In genomic region chr1:177928194-177928593, GRCh38 we compare ENCODE assay signal across 15 cellular contexts. TPM values are rescaled to one million over a fixed set of nuclear protein-coding genes. Genes with fewer than 3 reads are reported as not detected.
DNase-seq lines count a peak whose midpoint lies in the region; ATAC-seq and TF ChIP-seq lines count a peak whose summit lies in the region.
"Had no signal": no experiment of that assay in that cellular context is flagged by ENCODE, and none has a peak within 500 bp of the region (broad histone marks: within the 10 kb centered on the region; RNA-seq: fewer than 3 reads in every experiment).

No MANE protein-coding gene starts in this region.

- H3K27ac Mint-ChIP-seq in progenitor cell of endocrine pancreas, result no peak overlapping the region
- H3K27ac Mint-ChIP-seq: activated CD4-positive, alpha-beta T cell treated with anti-CD3 and anti-CD28 coated beads, Interleukin-2, amount 10 ng/mL, durations not matched to agents 7 days and 5 days; activated T-helper 17 cell treated with anti-CD3 and anti-CD28 coated beads, Interleukin-2, amount 50 U/mL, for 72 hours; stimulated activated naive CD8-positive, alpha-beta T cell treated with anti-CD3 and anti-CD28 coated beads, Interleukin-15, amount 100 ng/mL, for 72 hours had no signal

- peak; percentile 33 for TF ChIP-seq CTCF in RWPE2 (IDR thresholded peaks at IDR 0.05; ENCODE audit: poor library complexity, severe bottlenecking)
- peak; percentile 30 for TF ChIP-seq CTCF in fibroblast of mammary gland (conservative IDR thresholded peaks at IDR 0.05; ENCODE audit: control insufficient read depth, insufficient read depth, low read depth, low read length)
- peak; percentile 28 for TF ChIP-seq CTCF in progenitor cell of endocrine pancreas (IDR thresholded peaks at IDR 0.05; ENCODE audit: unreplicated experiment)

- H3K9me3 Mint-ChIP-seq in progenitor cell of endocrine pancreas (ENCODE audit: low read depth), result no peaks in the 10 kb centered on the region
- H3K9me3 Mint-ChIP-seq: activated CD4-positive, alpha-beta T cell treated with anti-CD3 and anti-CD28 coated beads, Interleukin-2, amount 10 ng/mL, durations not matched to agents 7 days and 5 days; activated T-helper 17 cell treated with anti-CD3 and anti-CD28 coated beads, Interleukin-2, amount 50 U/mL, for 72 hours; stimulated activated naive CD8-positive, alpha-beta T cell treated with anti-CD3 and anti-CD28 coated beads, Interleukin-15, amount 100 ng/mL, for 72 hours had no signal

- no peak overlapping the region for H3K4me3 ChIP-seq in RWPE2 (ENCODE audit: severe bottlenecking)
- no peak overlapping the region for H3K4me3 ChIP-seq in fibroblast of mammary gland (ENCODE audit: control insufficient read depth, low read depth, low read length)
- H3K4me3 ChIP-seq: gastroesophageal sphincter, left ventricle myocardium inferior had no signal

- peaks cover 6% of the 10 kb centered on the region for H3K27me3 Mint-ChIP-seq in progenitor cell of endocrine pancreas
- H3K27me3 Mint-ChIP-seq: activated CD4-positive, alpha-beta T cell treated with anti-CD3 and anti-CD28 coated beads, Interleukin-2, amount 10 ng/mL, durations not matched to agents 7 days and 5 days; activated T-helper 17 cell treated with anti-CD3 and anti-CD28 coated beads, Interleukin-2, amount 50 U/mL, for 72 hours; stimulated activated naive CD8-positive, alpha-beta T cell treated with anti-CD3 and anti-CD28 coated beads, Interleukin-15, amount 100 ng/mL, for 72 hours had no signal

- no peaks in the 10 kb centered on the region for H3K36me3 Mint-ChIP-seq in progenitor cell of endocrine pancreas (ENCODE audit: insufficient read depth)

- H3K4me3 Mint-ChIP-seq in progenitor cell of endocrine pancreas (ENCODE audit: low read depth), result no peak overlapping the region
- H3K4me3 Mint-ChIP-seq: activated CD4-positive, alpha-beta T cell treated with anti-CD3 and anti-CD28 coated beads, Interleukin-2, amount 10 ng/mL, durations not matched to agents 7 days and 5 days; activated T-helper 17 cell treated with anti-CD3 and anti-CD28 coated beads, Interleukin-2, amount 50 U/mL, for 72 hours; stimulated activated naive CD8-positive, alpha-beta T cell treated with anti-CD3 and anti-CD28 coated beads, Interleukin-15, amount 100 ng/mL, for 72 hours had no signal

- DNase-seq in HCEC 1CT, result peak; percentile 64
- DNase-seq in RWPE2 (ENCODE audit: low spot score), result no peak
- DNase-seq in fibroblast of mammary gland (ENCODE audit: low read depth), result peak; percentile 36
- no peak for DNase-seq in progenitor cell of endocrine pancreas (ENCODE audit: low spot score, unreplicated experiment)
- DNase-seq in middle frontal gyrus (ENCODE audit: extremely low spot score, low spot score), result no peak
- DNase-seq: activated CD4-positive, alpha-beta T cell treated with anti-CD3 and anti-CD28 coated beads, Interleukin-2, amount 10 ng/mL, durations not matched to agents 7 days and 5 days; DMS79; left ventricle myocardium inferior; NCI-H446 treated with DMSO at 0.1 percent for 48 hours; stimulated activated naive CD8-positive, alpha-beta T cell treated with anti-CD3 and anti-CD28 coated beads, Interleukin-15, amount 100 ng/mL, for 72 hours; SW 1271 had no signal

- H3K4me1 ChIP-seq in RWPE2 (ENCODE audit: insufficient read depth, poor library complexity, severe bottlenecking), result peaks cover 23% of the 10 kb centered on the region
- H3K4me1 ChIP-seq: gastroesophageal sphincter, left ventricle myocardium inferior had no signal

- no peaks in the 10 kb centered on the region for H3K9me3 ChIP-seq in RWPE2 (ENCODE audit: severe bottlenecking)
- H3K9me3 ChIP-seq: gastroesophageal sphincter, left ventricle myocardium inferior had no signal

- no peaks in the 10 kb centered on the region for H3K4me1 Mint-ChIP-seq in progenitor cell of endocrine pancreas (ENCODE audit: low read depth)
- H3K4me1 Mint-ChIP-seq: activated CD4-positive, alpha-beta T cell treated with anti-CD3 and anti-CD28 coated beads, Interleukin-2, amount 10 ng/mL, durations not matched to agents 7 days and 5 days; activated T-helper 17 cell treated with anti-CD3 and anti-CD28 coated beads, Interleukin-2, amount 50 U/mL, for 72 hours; stimulated activated naive CD8-positive, alpha-beta T cell treated with anti-CD3 and anti-CD28 coated beads, Interleukin-15, amount 100 ng/mL, for 72 hours had no signal

- H3K27me3 ChIP-seq in RWPE2 (ENCODE audit: insufficient read depth, poor library complexity, severe bottlenecking), result no peaks in the 10 kb centered on the region
- H3K27me3 ChIP-seq: gastroesophageal sphincter had no signal

- ATAC-seq in RWPE2 (ENCODE audit: low read depth), result no peak
- ATAC-seq in HG03442 (IDR thresholded peaks at IDR 0.05; ENCODE audit: unreplicated experiment), result no peak
- ATAC-seq in HG03095 (IDR thresholded peaks at IDR 0.05; ENCODE audit: unreplicated experiment), result no peak
- ATAC-seq: activated T-helper 17 cell treated with anti-CD3 and anti-CD28 coated beads, Interleukin-2, amount 50 U/mL, for 72 hours; gastroesophageal sphincter; stimulated activated naive CD8-positive, alpha-beta T cell treated with anti-CD3 and anti-CD28 coated beads, Interleukin-15, amount 100 ng/mL, for 72 hours had no signal

- H3K27ac ChIP-seq in RWPE2 (ENCODE audit: poor library complexity, severe bottlenecking), result peak overlapping the region; percentile 91
- H3K27ac ChIP-seq: gastroesophageal sphincter, left ventricle myocardium inferior had no signal

- H3K36me3 ChIP-seq in RWPE2 (ENCODE audit: low read depth), result no peaks in the 10 kb centered on the region

RNA-seq across cellular contexts. Expression of gene SEC16B, which starts 41.7 kb away (rescaled TPM):
- total RNA-seq in progenitor cell of endocrine pancreas, result 0.67 and 1.5 TPM in 2 replicates
- total RNA-seq: activated T-helper 17 cell treated with anti-CD3 and anti-CD28 coated beads, Interleukin-2, amount 50 U/mL, for 72 hours had no signal

Comparison
In these comparisons a context has a peak if more than half of its experiments do, and no peak if none do; other contexts are left out.
1. DNase-seq: peak in HCEC 1CT (single experiment) and fibroblast of mammary gland (single experiment); none in RWPE2 (single experiment), progenitor cell of endocrine pancreas (single experiment) and middle frontal gyrus (single experiment).
2. Peak in every context shown above with its lines, with median percentiles within 50 percentile points of each other: CTCF ChIP-seq.